In the genomic region with DNA sequence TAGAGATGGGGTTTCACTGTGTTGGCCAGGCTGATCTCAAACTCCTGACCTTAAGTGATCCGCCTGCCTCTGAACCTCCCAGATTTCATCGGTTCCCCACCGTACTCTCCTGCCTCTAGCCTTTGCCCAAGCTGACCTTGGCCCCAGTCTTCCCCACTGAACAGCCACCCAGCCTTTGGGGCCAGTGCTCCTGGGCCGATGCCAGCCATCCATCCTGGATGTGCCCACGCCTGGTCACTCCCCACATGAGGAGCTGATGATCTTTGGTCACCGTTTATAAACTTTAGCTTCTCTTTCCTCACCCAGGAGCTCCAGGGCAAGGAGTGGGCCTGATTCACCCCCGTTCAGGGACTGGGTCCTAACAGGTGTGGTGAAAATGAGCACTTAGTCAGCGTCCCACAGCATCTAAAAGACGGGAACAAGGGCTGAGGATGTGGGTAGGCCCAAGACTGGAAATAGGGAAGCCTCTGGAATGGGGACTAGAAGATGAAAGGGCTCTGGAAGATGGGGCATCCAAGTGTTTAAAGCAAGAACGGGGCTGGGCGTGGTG, we compare ENCODE assay signal across 2 cellular contexts.
TF ChIP-seq lines count a peak whose summit lies in the region.

No MANE protein-coding gene starts in this region.

TF ChIP-seq in SK-N-SH, 30 proteins besides CTCF, POLR2A, EP300 and RAD21:
- TF ChIP-seq, protein P1, sequence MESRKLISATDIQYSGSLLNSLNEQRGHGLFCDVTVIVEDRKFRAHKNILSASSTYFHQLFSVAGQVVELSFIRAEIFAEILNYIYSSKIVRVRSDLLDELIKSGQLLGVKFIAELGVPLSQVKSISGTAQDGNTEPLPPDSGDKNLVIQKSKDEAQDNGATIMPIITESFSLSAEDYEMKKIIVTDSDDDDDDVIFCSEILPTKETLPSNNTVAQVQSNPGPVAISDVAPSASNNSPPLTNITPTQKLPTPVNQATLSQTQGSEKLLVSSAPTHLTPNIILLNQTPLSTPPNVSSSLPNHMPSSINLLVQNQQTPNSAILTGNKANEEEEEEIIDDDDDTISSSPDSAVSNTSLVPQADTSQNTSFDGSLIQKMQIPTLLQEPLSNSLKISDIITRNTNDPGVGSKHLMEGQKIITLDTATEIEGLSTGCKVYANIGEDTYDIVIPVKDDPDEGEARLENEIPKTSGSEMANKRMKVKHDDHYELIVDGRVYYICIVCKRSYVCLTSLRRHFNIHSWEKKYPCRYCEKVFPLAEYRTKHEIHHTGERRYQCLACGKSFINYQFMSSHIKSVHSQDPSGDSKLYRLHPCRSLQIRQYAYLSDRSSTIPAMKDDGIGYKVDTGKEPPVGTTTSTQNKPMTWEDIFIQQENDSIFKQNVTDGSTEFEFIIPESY (IDR thresholded peaks at IDR 0.05; ENCODE audit: borderline replicate concordance, low read depth): no peak
- TF ChIP-seq MXI1 (IDR thresholded peaks at IDR 0.05; ENCODE audit: low read depth, low read length) (no peak), EZH2phosphoT487 (IDR thresholded peaks at IDR 0.05; ENCODE audit: borderline replicate concordance, low read depth) (no peak), ELF1 (IDR thresholded peaks at IDR 0.05) (no peak), JUND (IDR thresholded peaks at IDR 0.05) (no peak), SIN3A (IDR thresholded peaks at IDR 0.05; ENCODE audit: borderline replicate concordance, low read depth, low read length) (no peak), POLR2AphosphoS5 (IDR thresholded peaks at IDR 0.05; ENCODE audit: low read depth, low read length) (no peak)

TF ChIP-seq in SK-N-SH treated with all-trans-retinoic acid at 6 μM for 48 hours, 23 proteins besides CTCF, POLR2A, EP300 and RAD21:
- TF ChIP-seq, protein P2, sequence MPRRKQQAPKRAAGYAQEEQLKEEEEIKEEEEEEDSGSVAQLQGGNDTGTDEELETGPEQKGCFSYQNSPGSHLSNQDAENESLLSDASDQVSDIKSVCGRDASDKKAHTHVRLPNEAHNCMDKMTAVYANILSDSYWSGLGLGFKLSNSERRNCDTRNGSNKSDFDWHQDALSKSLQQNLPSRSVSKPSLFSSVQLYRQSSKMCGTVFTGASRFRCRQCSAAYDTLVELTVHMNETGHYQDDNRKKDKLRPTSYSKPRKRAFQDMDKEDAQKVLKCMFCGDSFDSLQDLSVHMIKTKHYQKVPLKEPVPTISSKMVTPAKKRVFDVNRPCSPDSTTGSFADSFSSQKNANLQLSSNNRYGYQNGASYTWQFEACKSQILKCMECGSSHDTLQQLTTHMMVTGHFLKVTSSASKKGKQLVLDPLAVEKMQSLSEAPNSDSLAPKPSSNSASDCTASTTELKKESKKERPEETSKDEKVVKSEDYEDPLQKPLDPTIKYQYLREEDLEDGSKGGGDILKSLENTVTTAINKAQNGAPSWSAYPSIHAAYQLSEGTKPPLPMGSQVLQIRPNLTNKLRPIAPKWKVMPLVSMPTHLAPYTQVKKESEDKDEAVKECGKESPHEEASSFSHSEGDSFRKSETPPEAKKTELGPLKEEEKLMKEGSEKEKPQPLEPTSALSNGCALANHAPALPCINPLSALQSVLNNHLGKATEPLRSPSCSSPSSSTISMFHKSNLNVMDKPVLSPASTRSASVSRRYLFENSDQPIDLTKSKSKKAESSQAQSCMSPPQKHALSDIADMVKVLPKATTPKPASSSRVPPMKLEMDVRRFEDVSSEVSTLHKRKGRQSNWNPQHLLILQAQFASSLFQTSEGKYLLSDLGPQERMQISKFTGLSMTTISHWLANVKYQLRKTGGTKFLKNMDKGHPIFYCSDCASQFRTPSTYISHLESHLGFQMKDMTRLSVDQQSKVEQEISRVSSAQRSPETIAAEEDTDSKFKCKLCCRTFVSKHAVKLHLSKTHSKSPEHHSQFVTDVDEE (CRISPR knock-in tag; IDR thresholded peaks at IDR 0.05): no peak
- TF ChIP-seq ZNF565 (CRISPR knock-in tag; conservative IDR thresholded peaks at IDR 0.05; ENCODE audit: low read depth) (no peak), ZNF8 (CRISPR knock-in tag; IDR thresholded peaks at IDR 0.05) (no peak), ISL1 (CRISPR knock-in tag; IDR thresholded peaks at IDR 0.05) (no peak), BACH2 (CRISPR knock-in tag; IDR thresholded peaks at IDR 0.05; ENCODE audit: borderline replicate concordance) (no peak), PPARA (CRISPR knock-in tag; IDR thresholded peaks at IDR 0.05; ENCODE audit: borderline replicate concordance) (no peak), ZFP30 (CRISPR knock-in tag; IDR thresholded peaks at IDR 0.05) (no peak), GLIS3 (CRISPR knock-in tag; IDR thresholded peaks at IDR 0.05) (no peak)
- TF ChIP-seq, protein P3, sequence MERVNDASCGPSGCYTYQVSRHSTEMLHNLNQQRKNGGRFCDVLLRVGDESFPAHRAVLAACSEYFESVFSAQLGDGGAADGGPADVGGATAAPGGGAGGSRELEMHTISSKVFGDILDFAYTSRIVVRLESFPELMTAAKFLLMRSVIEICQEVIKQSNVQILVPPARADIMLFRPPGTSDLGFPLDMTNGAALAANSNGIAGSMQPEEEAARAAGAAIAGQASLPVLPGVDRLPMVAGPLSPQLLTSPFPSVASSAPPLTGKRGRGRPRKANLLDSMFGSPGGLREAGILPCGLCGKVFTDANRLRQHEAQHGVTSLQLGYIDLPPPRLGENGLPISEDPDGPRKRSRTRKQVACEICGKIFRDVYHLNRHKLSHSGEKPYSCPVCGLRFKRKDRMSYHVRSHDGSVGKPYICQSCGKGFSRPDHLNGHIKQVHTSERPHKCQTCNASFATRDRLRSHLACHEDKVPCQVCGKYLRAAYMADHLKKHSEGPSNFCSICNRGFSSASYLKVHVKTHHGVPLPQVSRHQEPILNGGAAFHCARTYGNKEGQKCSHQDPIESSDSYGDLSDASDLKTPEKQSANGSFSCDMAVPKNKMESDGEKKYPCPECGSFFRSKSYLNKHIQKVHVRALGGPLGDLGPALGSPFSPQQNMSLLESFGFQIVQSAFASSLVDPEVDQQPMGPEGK (CRISPR knock-in tag; IDR thresholded peaks at IDR 0.05; ENCODE audit: borderline replicate concordance): no peak
- TF ChIP-seq, protein P4, sequence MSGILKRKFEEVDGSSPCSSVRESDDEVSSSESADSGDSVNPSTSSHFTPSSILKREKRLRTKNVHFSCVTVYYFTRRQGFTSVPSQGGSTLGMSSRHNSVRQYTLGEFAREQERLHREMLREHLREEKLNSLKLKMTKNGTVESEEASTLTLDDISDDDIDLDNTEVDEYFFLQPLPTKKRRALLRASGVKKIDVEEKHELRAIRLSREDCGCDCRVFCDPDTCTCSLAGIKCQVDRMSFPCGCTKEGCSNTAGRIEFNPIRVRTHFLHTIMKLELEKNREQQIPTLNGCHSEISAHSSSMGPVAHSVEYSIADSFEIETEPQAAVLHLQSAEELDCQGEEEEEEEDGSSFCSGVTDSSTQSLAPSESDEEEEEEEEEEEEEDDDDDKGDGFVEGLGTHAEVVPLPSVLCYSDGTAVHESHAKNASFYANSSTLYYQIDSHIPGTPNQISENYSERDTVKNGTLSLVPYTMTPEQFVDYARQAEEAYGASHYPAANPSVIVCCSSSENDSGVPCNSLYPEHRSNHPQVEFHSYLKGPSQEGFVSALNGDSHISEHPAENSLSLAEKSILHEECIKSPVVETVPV (CRISPR knock-in tag; IDR thresholded peaks at IDR 0.05): no peak
TF ChIP-seq in SK-N-SH treated with all-trans-retinoic acid at 6 μM for 48 hours: peak in this region for 0.
